Comparison of ENCODE assay signal across 19 cellular contexts in the genomic region with DNA sequence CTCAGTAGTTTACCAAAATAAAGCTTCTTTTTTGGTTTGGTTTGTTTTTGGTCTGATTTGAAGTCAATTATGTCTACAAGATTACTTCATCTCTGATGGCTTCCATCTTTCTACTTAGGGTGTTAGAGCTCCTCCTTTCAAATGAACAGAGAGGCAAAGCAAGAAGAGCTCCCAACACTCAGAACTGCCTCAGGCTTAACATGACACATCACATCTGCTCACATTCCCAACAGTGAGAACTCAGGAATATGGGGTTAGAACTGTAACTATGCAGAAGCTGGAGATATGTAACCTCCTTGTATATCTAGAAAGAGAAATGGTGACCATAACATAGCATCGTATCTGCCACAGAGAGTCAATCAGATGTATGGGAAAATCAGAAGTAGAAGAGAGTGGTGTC. TPM values are rescaled to one million over a fixed set of nuclear protein-coding genes. Genes with fewer than 3 reads are reported as not detected.
"Had no signal": no experiment of that assay in that cellular context is flagged by ENCODE, and none has a peak within 500 bp of the region (broad histone marks: within the 10 kb centered on the region; RNA-seq: fewer than 3 reads in every experiment).

No MANE protein-coding gene starts in this region.

- DNase-seq: activated B cell treated with CpG ODN at 0.5 μM for 24 hours; activated CD4-positive, alpha-beta T cell treated with anti-CD3 and anti-CD28 coated beads, Interleukin-2, amount 50 U/mL, for 1 hour; activated CD8-positive, alpha-beta T cell treated with anti-CD3 and anti-CD28 coated beads for 36 hours; activated naive CD8-positive, alpha-beta T cell treated with anti-CD3 and anti-CD28 coated beads, Interleukin-2, amount 50 U/mL, for 24 hours; activated T-cell treated with anti-CD3 and anti-CD28 coated beads, Interleukin-2, amount 50 U/mL, for 4 hours; amygdala; effector memory CD4-positive, alpha-beta T cell; foreskin melanocyte; left ventricle myocardium inferior; stimulated activated CD4-positive, alpha-beta T cell treated with anti-CD3 and anti-CD28 coated beads, Interleukin-12 subunit alpha, Interleukin-12 subunit beta, amount 100 ng/mL, for 4 hours; stimulated activated CD4-positive, alpha-beta T cell treated with anti-CD3 and anti-CD28 coated beads, Interleukin-4, amount 100 ng/mL, for 1 hour; T-cell had no signal

- H3K36me3 ChIP-seq: left ventricle myocardium inferior, thoracic aorta had no signal

- H3K27ac ChIP-seq: left ventricle myocardium inferior, skin epidermis, thoracic aorta had no signal

- H3K4me3 ChIP-seq: left ventricle myocardium inferior, skin epidermis, thoracic aorta had no signal

- ATAC-seq: activated CD8-positive, alpha-beta T cell treated with anti-CD3 and anti-CD28 coated beads for 36 hours; activated naive CD8-positive, alpha-beta T cell treated with anti-CD3 and anti-CD28 coated beads, Interleukin-2, amount 50 U/mL, for 24 hours; activated T-cell treated with anti-CD3 and anti-CD28 coated beads, Interleukin-2, amount 50 U/mL, for 4 hours; activated T-helper 17 cell treated with anti-CD3 and anti-CD28 coated beads, Interleukin-2, amount 50 U/mL, for 72 hours; sciatic nerve; T-cell had no signal

- FAIRE-seq: colon, islet of Langerhans had no signal

- H3K9me3 ChIP-seq: left ventricle myocardium inferior, thoracic aorta had no signal

- H3K4me1 ChIP-seq: left ventricle myocardium inferior had no signal

RNA-seq across cellular contexts. Expression of a gene that starts 11.4 kb away (rescaled TPM):
- total RNA-seq: activated B cell treated with CpG ODN at 0.5 μM for 24 hours; activated CD8-positive, alpha-beta T cell treated with anti-CD3 and anti-CD28 coated beads for 36 hours; activated T-helper 17 cell treated with anti-CD3 and anti-CD28 coated beads, Interleukin-2, amount 50 U/mL, for 72 hours; T-helper 2 cell treated with Interferon-gamma antibody and Interleukin-4, amounts not matched to agents 100 ng/mL and 5 ng/mL, for 36 hours had no signal
